Comparison of ENCODE assay signal across 8 cellular contexts in genomic region chr3:59809750-59810444, GRCh38.
DNase-seq lines count a peak whose midpoint lies in the region; ATAC-seq, FAIRE-seq and TF ChIP-seq lines count a peak whose summit lies in the region.

No MANE protein-coding gene starts in this region.

- no peak for DNase-seq in AG09309 (ENCODE audit: low read depth)
- peak; percentile 6 for DNase-seq in GM19239 (ENCODE audit: insufficient read length, low spot score)
- DNase-seq in SW480 (ENCODE audit: low spot score), result peak; percentile 81
- peak; percentile 72 for DNase-seq in iris pigment epithelial cell (ENCODE audit: low read depth)
- DNase-seq in cerebellum (ENCODE audit: low spot score), result no peak

- ATAC-seq in GM18517 (IDR thresholded peaks at IDR 0.05; ENCODE audit: unreplicated experiment), result no peak
- no peak for ATAC-seq in HG03378 (IDR thresholded peaks at IDR 0.05; ENCODE audit: unreplicated experiment)
- no peak for ATAC-seq in GM19324 (IDR thresholded peaks at IDR 0.05; ENCODE audit: low FRiP score, unreplicated experiment)

- TF ChIP-seq CTCF in AG09309 (IDR thresholded peaks at IDR 0.05; ENCODE audit: control insufficient read depth, insufficient read depth, low read depth, low read length, missing control alignments), result peak; percentile 47

- FAIRE-seq in GM19239 (lab: Jason Lieb, UNC), result no peak

- no peak overlapping the region for H3K4me3 ChIP-seq in AG09309 (ENCODE audit: control insufficient read depth, low read depth, low read length)

Comparison
In these comparisons a context has a peak if more than half of its experiments do, and no peak if none do; other contexts are left out.
1. DNase-seq: peak in GM19239 (single experiment), SW480 (single experiment) and iris pigment epithelial cell (single experiment); none in AG09309 (single experiment) and cerebellum (single experiment).